In genomic region chr19:2811735-2812413, GRCh38 we compare ENCODE assay signal across 15 cellular contexts. TPM values are rescaled to one million over a fixed set of nuclear protein-coding genes. Genes with fewer than 3 reads are reported as not detected.
A peak's percentile ranks its signal among the peaks of the same experiment; 100 is the strongest.
DNase-seq lines count a peak whose midpoint lies in the region; ATAC-seq and TF ChIP-seq lines count a peak whose summit lies in the region.
"Had no signal": no experiment of that assay in that cellular context is flagged by ENCODE, and none has a peak within 500 bp of the region (broad histone marks: within the 10 kb centered on the region; RNA-seq: fewer than 3 reads in every experiment).

No MANE protein-coding gene starts in this region.

- H3K36me3 ChIP-seq in BLaER1 (peaks cover 87% of the 10 kb centered on the region), Peyer's patch (peaks cover 0 to 33% (median 0%) of the 10 kb centered on the region in 3 donors), sigmoid colon (peaks cover 0 to 63% (median 24%) of the 10 kb centered on the region in 4 donors)

- no peaks in the 10 kb centered on the region for H3K9me3 Mint-ChIP-seq in osteocyte (ENCODE audit: unreplicated experiment)

- no peak overlapping the region for H3K27ac Mint-ChIP-seq in osteocyte (ENCODE audit: unreplicated experiment)
- no peak overlapping the region for H3K27ac Mint-ChIP-seq in T-helper 17 cell

- H3K4me3 ChIP-seq in BLaER1 (no peak overlapping the region), Peyer's patch (peak overlapping the region in 2 of 4 donors; percentile 41 to 52), sigmoid colon (no peak overlapping the region)

- DNase-seq in Peyer's patch (peak in 2 of 3 donors; percentile 85 to 88), left colon (peak; percentile 62 to 68), osteocyte (ENCODE audit: extremely low spot score, unreplicated experiment) (peak; percentile 82), sigmoid colon (no peak), T-helper 17 cell (no peak), left cardiac atrium (no peak), mesenteric fat pad (ENCODE audit: low spot score) (no peak)
- DNase-seq: 8988T, DMS 273 treated with DMSO at 0.1 percent for 48 hours, KBM-7, NCI-H1048, PC-3 had no signal

- TF ChIP-seq EP300 in sigmoid colon (IDR thresholded peaks at IDR 0.05): no peak

- H3K27me3 Mint-ChIP-seq in osteocyte (ENCODE audit: unreplicated experiment): no peaks in the 10 kb centered on the region
- H3K27me3 Mint-ChIP-seq in T-helper 17 cell: no peaks in the 10 kb centered on the region

- H3K36me3 Mint-ChIP-seq in osteocyte (ENCODE audit: unreplicated experiment): peaks cover 3% of the 10 kb centered on the region
- peaks cover 3% of the 10 kb centered on the region for H3K36me3 Mint-ChIP-seq in T-helper 17 cell (ENCODE audit: low read depth)

- H3K4me3 Mint-ChIP-seq in osteocyte (ENCODE audit: unreplicated experiment) (no peak overlapping the region), T-helper 17 cell (no peak overlapping the region)

- peak; percentile 93 for ATAC-seq in left colon
- no peak for ATAC-seq in T-helper 17 cell
- no peak for ATAC-seq in left cardiac atrium
- ATAC-seq: HCT116, PC-3 had no signal

- H3K9ac ChIP-seq in BLaER1: no peak overlapping the region

- peak; percentile 70 to 73 for TF ChIP-seq POLR2A in Peyer's patch (IDR thresholded peaks at IDR 0.05)
- no peak for TF ChIP-seq POLR2A in sigmoid colon (IDR thresholded peaks at IDR 0.05)

- H3K4me2 ChIP-seq in BLaER1: peak overlapping the region; percentile 83

- H3K4me1 ChIP-seq in BLaER1 (peaks cover 63% of the 10 kb centered on the region), Peyer's patch (peaks cover 0 to 20% (median 2%) of the 10 kb centered on the region in 4 donors), sigmoid colon (no peaks in the 10 kb centered on the region)

- no peaks in the 10 kb centered on the region for H3K9me3 ChIP-seq in BLaER1
- H3K9me3 ChIP-seq in Peyer's patch: no peaks in the 10 kb centered on the region
- H3K9me3 ChIP-seq in sigmoid colon: no peaks in the 10 kb centered on the region
- no peaks in the 10 kb centered on the region for H3K9me3 ChIP-seq in T-helper 17 cell (ENCODE audit: control insufficient read depth, low read length, poor library complexity, severe bottlenecking)

- WGBS in sigmoid colon, 2 donors: 45 to 84% methylated on average over 34 of the region's 34 CpGs

- peak overlapping the region; percentile 76 for H3K27ac ChIP-seq in BLaER1
- H3K27ac ChIP-seq in Peyer's patch: peak overlapping the region in 3 of 4 donors; percentile 69 to 98 (median 87)
- H3K27ac ChIP-seq in sigmoid colon: no peak overlapping the region
- H3K27ac ChIP-seq: HL-60 had no signal

- no peaks in the 10 kb centered on the region for H3K27me3 ChIP-seq in BLaER1
- H3K27me3 ChIP-seq in Peyer's patch: no peaks in the 10 kb centered on the region
- H3K27me3 ChIP-seq in sigmoid colon: no peaks in the 10 kb centered on the region

- H3K4me1 Mint-ChIP-seq in osteocyte (ENCODE audit: unreplicated experiment) (no peaks in the 10 kb centered on the region), T-helper 17 cell (no peaks in the 10 kb centered on the region)

- intact Hi-C loops in left colon (cut with DNase I, micrococcal nuclease) (no loop called here), sigmoid colon (cut with DNase I) (no loop called here), left cardiac atrium (cut with DNase I) (no loop called here)

- TF ChIP-seq CTCF in Peyer's patch (IDR thresholded peaks at IDR 0.05) (peak in 3 of 6 experiments; percentile 16 to 41 (median 29)), osteocyte (IDR thresholded peaks at IDR 0.05) (no peak), sigmoid colon (IDR thresholded peaks at IDR 0.05) (no peak)

- H4K20me1 ChIP-seq in BLaER1: peaks cover 21% of the 10 kb centered on the region

RNA-seq across cellular contexts. Expression of gene ZNF554, which starts 7.8 kb away (rescaled TPM):
- total RNA-seq in Peyer's patch (10 to 100 TPM in 1 of 4 donors, 1 to 10 TPM in 3; 2.5 to 15.4 (median 6.7) TPM), left colon (1 to 10 TPM; 4.1 to 4.3 TPM), osteocyte (7.1 and 7.4 TPM in 2 replicates), sigmoid colon (1 to 10 TPM; 3.3 to 8.1 (median 4.2) TPM), T-helper 17 cell (1 to 10 TPM; 3.0 to 3.2 TPM), left cardiac atrium (1 to 10 TPM; 4.1 to 4.8 TPM), mesenteric fat pad (2.6 TPM)
- polyA plus RNA-seq in sigmoid colon: 1 to 10 TPM; 1.2 to 2.5 (median 2.4) TPM

RNA-seq across cellular contexts. Expression of gene THOP1, which starts 26.6 kb away (rescaled TPM):
- total RNA-seq in Peyer's patch (100 to 1,000 TPM in 1 of 4 donors, 10 to 100 TPM in 3; 24.3 to 142 (median 49.5) TPM), left colon (10 to 100 TPM; 43.6 to 46.0 TPM), osteocyte (43.4 and 45.2 TPM in 2 replicates), sigmoid colon (10 to 100 TPM; 23.2 to 61.8 (median 33.9) TPM), T-helper 17 cell (10 to 100 TPM; 24.2 to 28.1 TPM), left cardiac atrium (10 to 100 TPM; 48.4 to 74.5 TPM), mesenteric fat pad (35.0 TPM)
- polyA plus RNA-seq in sigmoid colon: 10 to 100 TPM; 30.0 to 97.0 (median 51.1) TPM

RNA-seq across cellular contexts. Expression of gene SGTA, which starts 28.8 kb away (rescaled TPM):
- total RNA-seq in Peyer's patch (10 to 100 TPM; 26.4 to 62.5 (median 45.7) TPM), left colon (10 to 100 TPM; 39.6 to 52.3 TPM), osteocyte (50.7 and 53.2 TPM in 2 replicates), sigmoid colon (10 to 100 TPM; 42.5 to 48.1 (median 45.2) TPM), T-helper 17 cell (10 to 100 TPM; 29.2 to 31.9 TPM), left cardiac atrium (10 to 100 TPM; 52.5 to 88.1 TPM), mesenteric fat pad (37.8 TPM)
- polyA plus RNA-seq in sigmoid colon: 10 to 100 TPM; 51.1 to 80.7 (median 55.0) TPM

RNA-seq across cellular contexts. Expression of gene ZNF555, which starts 29.4 kb away (rescaled TPM):
- total RNA-seq in Peyer's patch (1 to 10 TPM; 4.4 to 5.8 (median 4.4) TPM), left colon (1 to 10 TPM; 5.2 to 5.5 TPM), osteocyte (5.9 and 10.6 TPM in 2 replicates), sigmoid colon (10 to 100 TPM in 1 of 4 donors, 1 to 10 TPM in 3; 4.3 to 10.3 (median 6.3) TPM), T-helper 17 cell (1 to 10 TPM; 3.0 to 3.4 TPM), left cardiac atrium (10 to 100 TPM in 1 of 2 donors, 1 to 10 TPM in 1; 6.7 to 10.7 TPM), mesenteric fat pad (4.1 TPM)
- polyA plus RNA-seq in sigmoid colon: 1 to 10 TPM in 2 of 3 donors, under 1 TPM in 1; 0.92 to 2.4 (median 2.1) TPM

RNA-seq across cellular contexts. Expression of gene ZNF556, which starts 55.3 kb away (rescaled TPM):
- total RNA-seq in Peyer's patch (not detected), left colon (under 1 TPM in 1 of 2 donors, not detected in 1; 0.12 TPM), osteocyte (not detected in 2 replicates), sigmoid colon (not detected), T-helper 17 cell (not detected), left cardiac atrium (not detected), mesenteric fat pad (not detected)
- not detected for polyA plus RNA-seq in sigmoid colon

Comparison
In these comparisons a context has a peak if more than half of its experiments do, and no peak if none do; other contexts are left out.
1. H3K27ac ChIP-seq: peak in BLaER1 (single experiment) and Peyer's patch (3 of 4); none in sigmoid colon (0 of 4).
2. DNase-seq: peak in Peyer's patch (2 of 3), left colon (2 of 2) and osteocyte (single experiment); none in sigmoid colon (single experiment), T-helper 17 cell (0 of 3), left cardiac atrium (single experiment) and mesenteric fat pad (single experiment).
3. POLR2A ChIP-seq: peak in Peyer's patch (2 of 2); none in sigmoid colon (0 of 2).